In the genomic region with DNA sequence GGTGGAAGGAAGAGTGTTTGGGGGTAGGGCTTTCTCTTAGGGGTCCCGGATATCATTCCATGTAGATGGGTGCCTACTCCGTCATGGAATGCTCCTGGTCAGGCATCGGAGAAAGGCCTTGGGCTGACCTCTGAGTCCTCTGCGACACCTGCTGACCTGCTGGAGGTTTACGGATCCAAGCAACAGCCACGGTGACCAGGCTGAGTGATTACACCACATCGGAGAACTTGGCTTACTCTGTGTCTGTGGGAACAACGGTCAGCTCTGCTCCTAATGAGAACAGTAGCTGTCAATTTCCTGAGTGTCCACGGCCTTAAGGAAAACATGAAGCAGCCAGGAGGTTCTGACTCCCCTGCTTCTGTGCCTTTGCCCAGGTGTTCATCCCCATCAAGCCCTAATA, we compare ENCODE assay signal across 8 cellular contexts.
"Had no signal": no experiment of that assay in that cellular context is flagged by ENCODE, and none has a peak within 500 bp of the region (broad histone marks: within the 10 kb centered on the region; RNA-seq: fewer than 3 reads in every experiment).

No MANE protein-coding gene starts in this region.

- H3K36me3 Mint-ChIP-seq: IgD-negative memory B cell had no signal

- H3K27ac Mint-ChIP-seq: GM23338, HFFc6, IgD-negative memory B cell had no signal

- H3K4me1 ChIP-seq: HAP-1 had no signal

- H3K9me3 Mint-ChIP-seq: GM23338, HFFc6, IgD-negative memory B cell had no signal

- H3K36me3 ChIP-seq: HAP-1 had no signal

- DNase-seq: H7, HFFc6, KBM-7 had no signal

- FAIRE-seq: HTR-8/SVneo had no signal

- ATAC-seq: GM23338, HCT116 had no signal

- H3K9me3 ChIP-seq: HAP-1 had no signal

- H3K4me2 ChIP-seq: GM23338 had no signal

- H2AFZ ChIP-seq: GM23338 had no signal

- H3K4me1 Mint-ChIP-seq: IgD-negative memory B cell had no signal

- H3K4me3 ChIP-seq: GM23338, HAP-1 had no signal

- H3K4me3 Mint-ChIP-seq: GM23338, HFFc6, IgD-negative memory B cell had no signal
